Comparison of ENCODE assay signal across 16 cellular contexts in the genomic region with DNA sequence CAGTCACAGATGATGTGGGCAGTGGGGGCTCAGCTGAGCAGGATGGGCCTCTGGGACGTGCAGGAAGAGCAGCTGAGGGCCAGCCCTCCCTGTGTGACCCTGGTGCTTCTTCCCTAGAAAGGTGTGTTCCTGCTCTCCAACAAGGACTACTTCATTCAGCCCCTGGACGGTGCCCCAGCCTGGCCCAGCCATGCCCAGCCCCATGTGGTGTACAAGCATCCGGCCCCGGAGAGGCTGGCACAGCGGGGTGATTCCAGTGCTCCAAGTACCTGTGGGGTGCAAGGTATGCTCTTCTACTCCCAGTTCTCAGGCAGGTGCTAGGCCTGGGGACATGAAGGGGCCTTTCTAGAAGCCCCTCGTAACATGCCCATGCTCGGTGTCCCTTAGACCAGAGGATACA. TPM values are rescaled to one million over a fixed set of nuclear protein-coding genes. Genes with fewer than 3 reads are reported as not detected.
DNase-seq lines count a peak whose midpoint lies in the region; ATAC-seq and TF ChIP-seq lines count a peak whose summit lies in the region.
"Had no signal": no experiment of that assay in that cellular context is flagged by ENCODE, and none has a peak within 500 bp of the region (broad histone marks: within the 10 kb centered on the region; RNA-seq: fewer than 3 reads in every experiment).

No MANE protein-coding gene starts in this region.

- H3K18ac ChIP-seq in IMR-90 (ENCODE audit: low read depth, low read length) (no peak overlapping the region), trophoblast cell (ENCODE audit: low read length) (no peak overlapping the region)

- peak; percentile 16 for DNase-seq in H7
- DNase-seq in IMR-90, result no peak
- DNase-seq in lung (ENCODE audit: low spot score), result peak; percentile 25
- no peak for DNase-seq in trophoblast cell
- DNase-seq in NCI-H187 treated with DMSO at 0.1 percent for 48 hours (lab: John Stamatoyannopoulos, UW), result no peak
- no peak for DNase-seq in activated gamma-delta T cell treated with Interleukin-2 at 50 U/mL for 16 hours
- no peak for DNase-seq in globus pallidus (ENCODE audit: low spot score)
- DNase-seq: CD4-positive, CD25-positive, alpha-beta regulatory T cell; GF-D8; Karpas-422; NCI-H1417; NCI-H1694 treated with DMSO at 0.1 percent for 48 hours; NCI-H774; NK-92 treated with Interleukin-12 subunit alpha and Interleukin-12 subunit beta, amount 100 ng/mL, for 24 hours; SHP77 treated with DMSO at 0.1 percent for 48 hours had no signal

- H4K5ac ChIP-seq in IMR-90 (ENCODE audit: low read depth, low read length), result no peak overlapping the region

- H3K9me1 ChIP-seq in IMR-90 (ENCODE audit: insufficient read depth, low read length), result no peaks in the 10 kb centered on the region; the same call in 1 of the 2 replicates

- no peak for TF ChIP-seq CTCF in IMR-90 (conservative IDR thresholded peaks at IDR 0.05; ENCODE audit: low read depth, low read length)
- no peak for TF ChIP-seq CTCF in lung (IDR thresholded peaks at IDR 0.05; ENCODE audit: control extremely low read depth, extremely low read depth)

- H3K36me3 ChIP-seq in H7 (replicated peaks; ENCODE audit: control insufficient read depth, insufficient read depth, low read length) (no peaks in the 10 kb centered on the region), IMR-90 (ENCODE audit: control insufficient read depth, insufficient read depth, low read length) (no peaks in the 10 kb centered on the region), lung (ENCODE audit: control insufficient read depth in 2 of 2, insufficient read depth in 2 of 2, low read length in 2 of 2) (no peaks in the 10 kb centered on the region), trophoblast cell (ENCODE audit: control insufficient read depth in 1 of 2, insufficient read depth in 2 of 2, low read length in 2 of 2) (no peaks in the 10 kb centered on the region)

- H3K79me2 ChIP-seq in trophoblast cell (ENCODE audit: control insufficient read depth, insufficient read depth, low read length, poor library complexity), result no peaks in the 10 kb centered on the region

- H4K91ac ChIP-seq in IMR-90 (ENCODE audit: insufficient read depth, low read depth, low read length) (no peak overlapping the region), trophoblast cell (ENCODE audit: low read depth, low read length) (no peak overlapping the region)

- CTCF ChIA-PET in IMR-90 (lab: Yijun Ruan, JAX), result no interaction called here

- H3K23ac ChIP-seq in IMR-90 (ENCODE audit: low read depth, low read length), result no peak overlapping the region
- no peak overlapping the region for H3K23ac ChIP-seq in trophoblast cell (ENCODE audit: low read length)

- H3K56ac ChIP-seq in IMR-90 (ENCODE audit: extremely low read depth, insufficient read depth, low read length), result no peak overlapping the region

- peak overlapping the region; percentile 63 for H2AFZ ChIP-seq in IMR-90 (replicated peaks; ENCODE audit: low read length, poor library complexity)
- no peak overlapping the region for H2AFZ ChIP-seq in trophoblast cell (ENCODE audit: insufficient read depth, low read length, poor library complexity)

- intact Hi-C loops in IMR-90 (cut with micrococcal nuclease), result no loop called here

- H3K4me2 ChIP-seq in IMR-90 (ENCODE audit: low read depth, low read length) (no peak overlapping the region), trophoblast cell (ENCODE audit: low read length) (no peak overlapping the region)

- H2BK20ac ChIP-seq in IMR-90 (ENCODE audit: low read depth, low read length), result no peak overlapping the region

- H3K27ac ChIP-seq in IMR-90 (ENCODE audit: insufficient read depth, low read length), result no peak overlapping the region
- H3K27ac ChIP-seq in lung (ENCODE audit: low read depth in 1 of 2, low read length in 1 of 2), result peak overlapping the region in 1 of 2 donors; percentile 71
- no peak overlapping the region for H3K27ac ChIP-seq in trophoblast cell (ENCODE audit: low read depth, low read length)
- H3K27ac ChIP-seq: RWPE1 had no signal

- BruUV-seq in IMR-90 (replicated peaks; lab: Mats Ljungman, UMichigan), result no TSS peak

- in situ Hi-C loops in IMR-90 (cut with MboI; ENCODE audit: low sequenced_read_pairs), result no loop called here

- peak overlapping the region; percentile 28 for H2AK9ac ChIP-seq in IMR-90 (replicated peaks; ENCODE audit: low read depth, low read length, poor library complexity)

- POLR2A ChIA-PET in IMR-90 (lab: Charles Lee; ENCODE audit: unreplicated experiment), result no interaction called here

- H3K79me1 ChIP-seq in IMR-90 (ENCODE audit: low read depth in 1 of 2, low read length in 2 of 2) (no peaks in the 10 kb centered on the region), trophoblast cell (ENCODE audit: low read length) (no peaks in the 10 kb centered on the region)

- dilution Hi-C loops in IMR-90 (cut with HindIII; ENCODE audit: low sequenced_read_pairs, unreplicated experiment), result no loop called here

- no peak for TF ChIP-seq POLR2A in IMR-90 (IDR thresholded peaks at IDR 0.05; ENCODE audit: low read depth, low read length)

- H2BK15ac ChIP-seq in IMR-90 (ENCODE audit: low read depth, low read length), result no peak overlapping the region

- H2BK120ac ChIP-seq in IMR-90 (ENCODE audit: low read depth, low read length) (no peak overlapping the region), trophoblast cell (ENCODE audit: insufficient read depth, low read length, poor library complexity) (no peak overlapping the region)

- H2AK5ac ChIP-seq in IMR-90 (ENCODE audit: low read depth, low read length), result no peak overlapping the region
- H2AK5ac ChIP-seq in trophoblast cell (ENCODE audit: low read length), result no peak overlapping the region

- no peak overlapping the region for H2BK12ac ChIP-seq in trophoblast cell (ENCODE audit: low read length)

- H2BK5ac ChIP-seq in IMR-90 (ENCODE audit: low read depth, low read length, poor library complexity, severe bottlenecking) (no peak overlapping the region), trophoblast cell (ENCODE audit: low read depth, low read length, poor library complexity) (no peak overlapping the region)

- no peak for TF ChIP-seq RAD21 in IMR-90 (IDR thresholded peaks at IDR 0.05; ENCODE audit: low read length)

- H3K4ac ChIP-seq in IMR-90 (ENCODE audit: low read depth, low read length) (no peak overlapping the region), trophoblast cell (ENCODE audit: low read depth, low read length) (no peak overlapping the region)

- no peak for ATAC-seq in IMR-90 (ENCODE audit: low read depth)
- ATAC-seq in lung (ENCODE audit: insufficient read depth, low FRiP score), result no peak

- H4K12ac ChIP-seq in trophoblast cell (ENCODE audit: low read depth, low read length), result no peak overlapping the region

- no peaks in the 10 kb centered on the region for H4K20me1 ChIP-seq in IMR-90 (ENCODE audit: insufficient read depth, low read length)

- H3K27me3 ChIP-seq in H7 (ENCODE audit: control insufficient read depth, insufficient read depth, low read length) (no peaks in the 10 kb centered on the region), IMR-90 (ENCODE audit: control insufficient read depth, insufficient read depth, low read length) (peaks cover 20% of the 10 kb centered on the region), lung (ENCODE audit: control insufficient read depth, insufficient read depth) (no peaks in the 10 kb centered on the region), trophoblast cell (ENCODE audit: insufficient read depth, low read length) (no peaks in the 10 kb centered on the region)

- no peak overlapping the region for H3K14ac ChIP-seq in IMR-90 (replicated peaks; ENCODE audit: low read depth, low read length)
- no peak overlapping the region for H3K14ac ChIP-seq in trophoblast cell (ENCODE audit: low read length)

- H3K4me1 ChIP-seq in IMR-90 (ENCODE audit: control insufficient read depth, insufficient read depth, low read length) (no peaks in the 10 kb centered on the region), lung (ENCODE audit: control insufficient read depth in 2 of 2, insufficient read depth in 2 of 2, low read length in 2 of 2) (no peaks in the 10 kb centered on the region), trophoblast cell (ENCODE audit: control insufficient read depth in 1 of 2, insufficient read depth in 2 of 2, low read length in 2 of 2) (no peaks in the 10 kb centered on the region)

- H3K9ac ChIP-seq in IMR-90 (ENCODE audit: low read depth, low read length) (no peak overlapping the region), trophoblast cell (ENCODE audit: low read length) (no peak overlapping the region)

- no peak overlapping the region for H3K4me3 ChIP-seq in H7 (ENCODE audit: insufficient read depth, low read depth, low read length)
- H3K4me3 ChIP-seq in IMR-90 (ENCODE audit: insufficient read depth, low read depth, low read length), result no peak overlapping the region
- no peak overlapping the region for H3K4me3 ChIP-seq in lung
- peak overlapping the region; percentile 21 for H3K4me3 ChIP-seq in trophoblast cell (ENCODE audit: low read depth, low read length)

- no peaks in the 10 kb centered on the region for H3K9me3 ChIP-seq in IMR-90 (ENCODE audit: control insufficient read depth, insufficient read depth, low read length)
- no peaks in the 10 kb centered on the region for H3K9me3 ChIP-seq in lung (ENCODE audit: control insufficient read depth in 2 of 2, insufficient read depth in 1 of 2, low read length in 1 of 2)
- peaks cover 2% of the 10 kb centered on the region for H3K9me3 ChIP-seq in trophoblast cell (ENCODE audit: insufficient read depth, low read depth, low read length)

- no peak overlapping the region for H4K8ac ChIP-seq in IMR-90 (ENCODE audit: low read depth in 2 of 2, low read length in 2 of 2)
- H4K8ac ChIP-seq in trophoblast cell (ENCODE audit: low read depth, low read length), result no peak overlapping the region

- 70% methylated on average over 2 of the region's 7 CpGs; no CpG with 5 or more reads in 1 of the 2 experiments for WGBS in IMR-90 (ENCODE audit: extremely low coverage in 2 of 2, insufficient read length in 1 of 2), 2 experiments
- 91 to 93% methylated on average over 7 of the region's 7 CpGs for WGBS in lung, 2 donors
- WGBS in trophoblast cell (ENCODE audit: extremely low coverage, insufficient coverage, insufficient read length), result no CpG with 5 or more reads among the region's 7 CpGs

RNA-seq across cellular contexts. Expression of a gene that starts 38.3 kb away (rescaled TPM):
- total RNA-seq in H7 (2014; rRNA removed; shearing (Covaris generic)), result 1.1 and 8.6 TPM in 2 replicates
- total RNA-seq in IMR-90 (2012; rRNA removed), result 0.28 TPM in 1 of 2 replicates, not detected in the other
- 0.14 and 0.42 TPM in 2 replicates for polyA plus RNA-seq in IMR-90 (2012; rRNA removed)
- 0.02 and 0.33 TPM in 2 replicates for polyA plus RNA-seq in IMR-90 (2012; cell fraction: cytosol; rRNA removed)
- 0.42 and 1.0 TPM in 2 replicates for polyA plus RNA-seq in IMR-90 (2012; cell fraction: nucleus; rRNA removed; ENCODE audit: low replicate concordance)
- 10 to 100 TPM; 45.7 to 54.0 TPM for total RNA-seq in lung
- 10 to 100 TPM in 1 of 2 donors, 1 to 10 TPM in 1; 5.9 to 13.5 TPM for polyA plus RNA-seq in lung
- polyA plus RNA-seq in trophoblast cell (2013), result 0.18 and 0.79 TPM in 2 replicates
- total RNA-seq: CD4-positive, CD25-positive, alpha-beta regulatory T cell had no signal

RNA-seq across cellular contexts. Expression of a gene that starts 38.3 kb away (rescaled TPM):
- total RNA-seq in H7 (2014; rRNA removed; shearing (Covaris generic)), result 21.4 and 24.2 TPM in 2 replicates
- total RNA-seq in IMR-90 (2012; rRNA removed), result 24.6 and 27.8 TPM in 2 replicates
- 8.7 and 10.1 TPM in 2 replicates for polyA plus RNA-seq in IMR-90 (2012; rRNA removed)
- polyA plus RNA-seq in IMR-90 (2012; cell fraction: cytosol; rRNA removed), result 2.4 and 3.1 TPM in 2 replicates
- 1.2 and 7.8 TPM in 2 replicates for polyA plus RNA-seq in IMR-90 (2012; cell fraction: nucleus; rRNA removed; ENCODE audit: low replicate concordance)
- total RNA-seq in lung, result 10 to 100 TPM; 14.4 to 22.9 TPM
- polyA plus RNA-seq in lung, result 1 to 10 TPM; 4.1 to 8.7 TPM
- 10.0 and 10.1 TPM in 2 replicates for polyA plus RNA-seq in trophoblast cell (2013)

RNA-seq across cellular contexts. Expression of a gene that starts 48.4 kb away (rescaled TPM):
- 0.59 and 0.85 TPM in 2 replicates for total RNA-seq in H7 (2014; rRNA removed; shearing (Covaris generic))
- under 0.01 and 0.28 TPM in 2 replicates for total RNA-seq in IMR-90 (2012; rRNA removed)
- polyA plus RNA-seq in IMR-90 (2012; rRNA removed), result 0.62 and 0.79 TPM in 2 replicates
- polyA plus RNA-seq in IMR-90 (2012; cell fraction: cytosol; rRNA removed), result 0.06 and 0.11 TPM in 2 replicates
- polyA plus RNA-seq in IMR-90 (2012; cell fraction: nucleus; rRNA removed; ENCODE audit: low replicate concordance), result 4.7 and 8.7 TPM in 2 replicates
- total RNA-seq in lung, result 1 to 10 TPM; 2.6 to 7.0 TPM
- 1 to 10 TPM in 1 of 2 donors, under 1 TPM in 1; 0.63 to 2.8 TPM for polyA plus RNA-seq in lung
- 0.53 and 0.60 TPM in 2 replicates for polyA plus RNA-seq in trophoblast cell (2013)

Comparison
In these comparisons a context has a peak if more than half of its experiments do, and no peak if none do; other contexts are left out.
1. DNase-seq: peak in H7 (single experiment) and lung (single experiment); none in IMR-90 (single experiment), trophoblast cell (0 of 2), NCI-H187 treated with DMSO at 0.1 percent for 48 hours (single experiment), activated gamma-delta T cell treated with Interleukin-2 at 50 U/mL for 16 hours (single experiment) and globus pallidus (single experiment).